ENCODE assay signal across 9 cellular contexts in the genomic region with DNA sequence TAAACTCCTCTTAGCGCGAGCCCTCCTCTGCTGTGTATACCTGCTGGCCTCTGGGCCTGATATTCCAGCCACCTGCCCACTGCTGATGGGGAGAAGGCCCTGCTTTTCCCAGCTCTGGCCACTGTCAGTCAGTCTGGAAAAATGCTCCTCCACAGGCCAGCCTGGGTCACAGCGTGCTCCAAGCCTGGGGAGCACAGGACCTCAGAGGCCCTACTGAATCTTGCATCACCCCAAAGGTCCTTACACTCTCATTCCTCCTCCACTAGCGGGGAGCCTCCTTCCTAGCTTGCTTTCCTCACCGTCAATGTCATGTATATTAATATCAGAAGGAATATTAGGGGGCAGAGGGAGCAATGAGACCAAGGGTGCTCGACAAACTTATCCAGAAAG.
DNase-seq lines count a peak whose midpoint lies in the region; ATAC-seq and TF ChIP-seq lines count a peak whose summit lies in the region.
"Had no signal": no experiment of that assay in that cellular context is flagged by ENCODE, and none has a peak within 500 bp of the region (broad histone marks: within the 10 kb centered on the region; RNA-seq: fewer than 3 reads in every experiment).

No MANE protein-coding gene starts in this region.

- BruUV-seq in PC-9 (replicated peaks; lab: Mats Ljungman, UMichigan): no TSS peak

- no peak overlapping the region for H3K4me3 ChIP-seq in choroid plexus epithelial cell (ENCODE audit: low read depth, low read length)
- H3K4me3 ChIP-seq in muscle layer of colon (ENCODE audit: low read depth in 1 of 2, low read length in 2 of 2): no peak overlapping the region
- H3K4me3 ChIP-seq in upper lobe of right lung: no peak overlapping the region
- H3K4me3 ChIP-seq in CD8-positive, alpha-beta T cell (ENCODE audit: low read depth, low read length): no peak overlapping the region
- no peak overlapping the region for H3K4me3 ChIP-seq in PC-9
- H3K4me3 ChIP-seq: thoracic aorta had no signal

- no peak overlapping the region for H2AFZ ChIP-seq in PC-9

- no peaks in the 10 kb centered on the region for H3K36me3 Mint-ChIP-seq in activated T-cell treated with anti-CD3 and anti-CD28 coated beads, Interleukin-2, amount 50 U/mL, for 72 hours (ENCODE audit: insufficient read depth in 2 of 2)
- H3K36me3 Mint-ChIP-seq in CD8-positive, alpha-beta T cell: no peaks in the 10 kb centered on the region

- H3F3A ChIP-seq in PC-9 (ENCODE audit: insufficient read depth, low read depth): peaks cover 8% of the 10 kb centered on the region; the same call in 1 of the 2 replicates

- H3K79me2 ChIP-seq in PC-9 (ENCODE audit: low read depth): peaks cover 75% of the 10 kb centered on the region

- H3K36me3 ChIP-seq in muscle layer of colon (ENCODE audit: insufficient read depth, low read length) (no peaks in the 10 kb centered on the region), upper lobe of right lung (no peaks in the 10 kb centered on the region), PC-9 (ENCODE audit: low read depth) (no peaks in the 10 kb centered on the region)
- no peaks in the 10 kb centered on the region for H3K36me3 ChIP-seq in CD8-positive, alpha-beta T cell (ENCODE audit: insufficient read depth, low read length)
- H3K36me3 ChIP-seq: thoracic aorta had no signal

- peaks cover 22% of the 10 kb centered on the region for H4K20me1 ChIP-seq in PC-9 (ENCODE audit: insufficient read depth)

- H3K4me2 ChIP-seq in PC-9: no peak overlapping the region

- H3K9me3 ChIP-seq in muscle layer of colon (ENCODE audit: low read length) (no peaks in the 10 kb centered on the region), upper lobe of right lung (no peaks in the 10 kb centered on the region), PC-9 (ENCODE audit: insufficient read depth, low read depth) (no peaks in the 10 kb centered on the region)
- no peaks in the 10 kb centered on the region for H3K9me3 ChIP-seq in CD8-positive, alpha-beta T cell (ENCODE audit: low read length)
- H3K9me3 ChIP-seq: thoracic aorta had no signal

- H3K9ac ChIP-seq in muscle layer of colon (ENCODE audit: low read length): no peak overlapping the region

- CTCF ChIA-PET in CD8-positive, alpha-beta T cell (lab: Charles Lee): no interaction called here
- CTCF ChIA-PET in PC-9 (lab: Charles Lee): no interaction called here

- intact Hi-C loops in upper lobe of right lung (cut with DNase I): no loop called here
- intact Hi-C loops in CD8-positive, alpha-beta T cell (cut with DNase I, micrococcal nuclease): loop anchor here in 1 of 2 experiments (10.0 kb wide), 1 partner anchor 59 kb away; no protein-coding TSS in a partner anchor
- intact Hi-C loops in PC-9 (cut with micrococcal nuclease; ENCODE audit: unreplicated experiment): no loop called here

- H3K4me1 ChIP-seq in muscle layer of colon (ENCODE audit: insufficient read depth, low read length): peaks cover 48% of the 10 kb centered on the region
- H3K4me1 ChIP-seq in upper lobe of right lung: peaks cover 68% of the 10 kb centered on the region
- H3K4me1 ChIP-seq in CD8-positive, alpha-beta T cell (ENCODE audit: insufficient read depth, low read length): no peaks in the 10 kb centered on the region
- H3K4me1 ChIP-seq in PC-9 (replicated peaks; ENCODE audit: insufficient read depth): no peaks in the 10 kb centered on the region

- TF ChIP-seq CTCF in choroid plexus epithelial cell (conservative IDR thresholded peaks at IDR 0.05; ENCODE audit: low read depth, low read length) (no peak), upper lobe of right lung (IDR thresholded peaks at IDR 0.05) (no peak), PC-9 (conservative IDR thresholded peaks at IDR 0.05) (no peak)
- TF ChIP-seq CTCF in CD8-positive, alpha-beta T cell (IDR thresholded peaks at IDR 0.05): no peak

- POLR2A ChIA-PET in CD8-positive, alpha-beta T cell (lab: Charles Lee): no interaction called here
- POLR2A ChIA-PET in PC-9 (lab: Charles Lee; ENCODE audit: unreplicated experiment): no interaction called here

- no peak for DNase-seq in activated T-cell treated with anti-CD3 and anti-CD28 coated beads, Interleukin-2, amount 50 U/mL, for 72 hours
- DNase-seq in activated T-cell treated with anti-CD3 and anti-CD28 coated beads for 4 hours: no peak
- DNase-seq in choroid plexus epithelial cell (ENCODE audit: low read depth): peak; percentile 26
- DNase-seq in upper lobe of right lung: no peak
- no peak for DNase-seq in CD8-positive, alpha-beta T cell
- DNase-seq in PC-9: no peak
- no peak for DNase-seq in NCI-H2107 (lab: John Stamatoyannopoulos, UW)

- H3K27ac Mint-ChIP-seq in activated T-cell treated with anti-CD3 and anti-CD28 coated beads, Interleukin-2, amount 50 U/mL, for 72 hours: no peak overlapping the region
- H3K27ac Mint-ChIP-seq in CD8-positive, alpha-beta T cell: no peak overlapping the region

- peak overlapping the region; percentile 36 to 65 for H3K4me3 Mint-ChIP-seq in activated T-cell treated with anti-CD3 and anti-CD28 coated beads, Interleukin-2, amount 50 U/mL, for 72 hours
- H3K4me3 Mint-ChIP-seq in CD8-positive, alpha-beta T cell: no peak overlapping the region

- peak overlapping the region; percentile 21 for H3K27ac ChIP-seq in muscle layer of colon (ENCODE audit: low read depth, low read length)
- H3K27ac ChIP-seq in upper lobe of right lung: peak overlapping the region; percentile 63
- H3K27ac ChIP-seq in CD8-positive, alpha-beta T cell (ENCODE audit: low read depth, low read length): no peak overlapping the region
- H3K27ac ChIP-seq in PC-9: no peak overlapping the region
- H3K27ac ChIP-seq: thoracic aorta had no signal

- H3K9me3 Mint-ChIP-seq in activated T-cell treated with anti-CD3 and anti-CD28 coated beads, Interleukin-2, amount 50 U/mL, for 72 hours: no peaks in the 10 kb centered on the region
- no peaks in the 10 kb centered on the region for H3K9me3 Mint-ChIP-seq in CD8-positive, alpha-beta T cell

- peaks cover 6% of the 10 kb centered on the region for H3K27me3 Mint-ChIP-seq in activated T-cell treated with anti-CD3 and anti-CD28 coated beads, Interleukin-2, amount 50 U/mL, for 72 hours (ENCODE audit: low read depth)
- H3K27me3 Mint-ChIP-seq in CD8-positive, alpha-beta T cell (ENCODE audit: low read depth): peaks cover 2% of the 10 kb centered on the region

- no peak for ATAC-seq in activated T-cell treated with anti-CD3 and anti-CD28 coated beads, Interleukin-2, amount 50 U/mL, for 72 hours (replicated peaks in 1 of 2)
- ATAC-seq in upper lobe of right lung: peak; percentile 14
- no peak for ATAC-seq in CD8-positive, alpha-beta T cell

- peaks cover 36% of the 10 kb centered on the region for H3K4me1 Mint-ChIP-seq in activated T-cell treated with anti-CD3 and anti-CD28 coated beads, Interleukin-2, amount 50 U/mL, for 72 hours (ENCODE audit: low read depth)
- peaks cover 8% of the 10 kb centered on the region for H3K4me1 Mint-ChIP-seq in CD8-positive, alpha-beta T cell (ENCODE audit: low read depth)

- no peaks in the 10 kb centered on the region for H3K9me2 ChIP-seq in PC-9 (ENCODE audit: insufficient read depth)

- H3K27me3 ChIP-seq in muscle layer of colon (ENCODE audit: control insufficient read depth in 1 of 2, insufficient read depth in 2 of 2, low read length in 2 of 2) (no peaks in the 10 kb centered on the region), upper lobe of right lung (no peaks in the 10 kb centered on the region), PC-9 (ENCODE audit: insufficient read depth, low read depth) (no peaks in the 10 kb centered on the region)
- H3K27me3 ChIP-seq in CD8-positive, alpha-beta T cell (ENCODE audit: insufficient read depth, low read length): no peaks in the 10 kb centered on the region

Comparison
In these comparisons a context has a peak if more than half of its experiments do, and no peak if none do; other contexts are left out.
1. H3K27ac ChIP-seq: peak in muscle layer of colon (single experiment) and upper lobe of right lung (single experiment); none in CD8-positive, alpha-beta T cell (single experiment) and PC-9 (single experiment).